In genomic region chr5:138490648-138491283, GRCh38 we compare ENCODE assay signal across 14 cellular contexts. TPM values are rescaled to one million over a fixed set of nuclear protein-coding genes. Genes with fewer than 3 reads are reported as not detected.
A peak's percentile ranks its signal among the peaks of the same experiment; 100 is the strongest.
DNase-seq lines count a peak whose midpoint lies in the region; ATAC-seq, FAIRE-seq and TF ChIP-seq lines count a peak whose summit lies in the region.
"Had no signal": no experiment of that assay in that cellular context is flagged by ENCODE, and none has a peak within 500 bp of the region (broad histone marks: within the 10 kb centered on the region; RNA-seq: fewer than 3 reads in every experiment).

No MANE protein-coding gene starts in this region.

- peak overlapping the region in 2 of 9 donors; percentile 8 to 25 for H3K27ac Mint-ChIP-seq in naive thymus-derived CD4-positive, alpha-beta T cell

- H3K4me2 ChIP-seq in K562 (ENCODE audit: insufficient read depth, low read length) (peak overlapping the region; percentile 89), hepatocyte (no peak overlapping the region)

- TF ChIP-seq POLR2A in K562 (conservative IDR thresholded peaks at IDR 0.05) = no peak
- no peak for TF ChIP-seq POLR2A in stomach (IDR thresholded peaks at IDR 0.05)

- peak overlapping the region; percentile 20 to 74 (median 59) for H3K4me3 Mint-ChIP-seq in naive thymus-derived CD4-positive, alpha-beta T cell

- H3K9me3 ChIP-seq in K562 (replicated peaks; ENCODE audit: control insufficient read depth, insufficient read depth, low read depth, low read length) (no peaks in the 10 kb centered on the region), stomach (no peaks in the 10 kb centered on the region), hepatocyte (ENCODE audit: low read depth) (no peaks in the 10 kb centered on the region)
- H3K9me3 ChIP-seq in naive thymus-derived CD4-positive, alpha-beta T cell (ENCODE audit: control insufficient read depth in 2 of 3, low read length in 3 of 3) = no peaks in the 10 kb centered on the region
- H3K9me3 ChIP-seq: heart right ventricle had no signal

- no peak for TF ChIP-seq RAD21 in K562 (CRISPR knock-in tag; conservative IDR thresholded peaks at IDR 0.05 in 1 of 2, IDR thresholded peaks at IDR 0.05 in 1 of 2)

- POLR2A ChIA-PET in K562 (lab: Yijun Ruan, JAX) = interaction anchor here (0.6 to 2.3 kb wide), 5 partner anchors 17 to 80 kb away, joined by 3 to 10 read pairs (median 5); partner anchors contain the start of gene EGR1
- POLR2A ChIA-PET in naive thymus-derived CD4-positive, alpha-beta T cell (lab: Charles Lee) = interaction anchor here (0.6 to 2.4 kb wide), 3 partner anchors 25 to 1360 kb away, joined by 3 to 15 read pairs (median 4); partner anchors contain the start of gene EGR1

- TF ChIP-seq EP300 in K562 (IDR thresholded peaks at IDR 0.05; ENCODE audit: low read length) (no peak), stomach (IDR thresholded peaks at IDR 0.05) (no peak)

- peaks cover 6% of the 10 kb centered on the region; the same call in 2 of the 3 replicates for H3K79me2 ChIP-seq in K562 (ENCODE audit: control insufficient read depth, insufficient read depth, low read length)
- H3K79me2 ChIP-seq in hepatocyte = no peaks in the 10 kb centered on the region

- H3K4me3 ChIP-seq in K562 (peak overlapping the region; percentile 49; the same call in 1 of the 2 replicates), stomach (no peak overlapping the region), hepatocyte (no peak overlapping the region)
- no peak overlapping the region for H3K4me3 ChIP-seq in naive thymus-derived CD4-positive, alpha-beta T cell (ENCODE audit: low read length)

- H2AFZ ChIP-seq in K562 (ENCODE audit: low read depth, low read length) (no peak overlapping the region), hepatocyte (no peak overlapping the region)

- DNase-seq in Ammon's horn (ENCODE audit: low spot score) (peak; percentile 41), Daoy (ENCODE audit: low read depth) (peak; percentile 9), K562 (ENCODE audit: extremely low read depth in 1 of 4, low spot score in 3 of 4) (peak; percentile 32 to 52 (median 44)), stomach (no peak), hepatocyte (ENCODE audit: low spot score) (no peak), COLO829 (ENCODE audit: low spot score) (no peak)
- DNase-seq in naive thymus-derived CD4-positive, alpha-beta T cell = no peak
- no peak for DNase-seq in activated naive CD4-positive, alpha-beta T cell treated with anti-CD3 and anti-CD28 coated beads, Interleukin-2, amount 50 U/mL, for 16 hours
- DNase-seq: activated CD4-positive, alpha-beta T cell treated with anti-CD3 and anti-CD28 coated beads for 1 hour; H7; heart right ventricle; mesendoderm; Right ventricle myocardium superior had no signal

- H3K36me3 Mint-ChIP-seq in naive thymus-derived CD4-positive, alpha-beta T cell = no peaks in the 10 kb centered on the region

- peaks cover 8 to 21% (median 13%) of the 10 kb centered on the region in 7 donors for H3K4me1 Mint-ChIP-seq in naive thymus-derived CD4-positive, alpha-beta T cell

- H3K9me3 Mint-ChIP-seq in naive thymus-derived CD4-positive, alpha-beta T cell = no peaks in the 10 kb centered on the region

- 33% methylated on average over 12 of the region's 12 CpGs for WGBS in K562 (ENCODE audit: insufficient coverage, low coverage, missing lambda C conversion rate)
- 84 to 90% (median 89%) methylated on average over 12 of the region's 12 CpGs for WGBS in stomach, 5 donors
- 86% methylated on average over 12 of the region's 12 CpGs for WGBS in hepatocyte (ENCODE audit: low lambda C conversion rate, missing lambda C conversion rate)

- peak overlapping the region; percentile 87 to 97 for H3K9ac ChIP-seq in K562 (ENCODE audit: insufficient read depth in 1 of 2, low read depth in 2 of 2, low read length in 2 of 2)

- H3K36me3 ChIP-seq in K562 (ENCODE audit: control insufficient read depth, insufficient read depth, low read length) (no peaks in the 10 kb centered on the region), stomach (no peaks in the 10 kb centered on the region), hepatocyte (replicated peaks; ENCODE audit: insufficient read depth, low read depth) (no peaks in the 10 kb centered on the region)
- H3K36me3 ChIP-seq in naive thymus-derived CD4-positive, alpha-beta T cell (ENCODE audit: control insufficient read depth in 2 of 3, insufficient read depth in 3 of 3, low read length in 3 of 3) = no peaks in the 10 kb centered on the region
- H3K36me3 ChIP-seq: heart right ventricle had no signal

- peaks cover 0 to 41% (median 5%) of the 10 kb centered on the region in 5 donors for H3K27me3 Mint-ChIP-seq in naive thymus-derived CD4-positive, alpha-beta T cell

- H3K9me1 ChIP-seq in K562 (ENCODE audit: control insufficient read depth, insufficient read depth, low read length) = no peaks in the 10 kb centered on the region

- peak; percentile 32 for FAIRE-seq in K562 (lab: Jason Lieb, UNC)

- no peaks in the 10 kb centered on the region for H3K9me2 ChIP-seq in hepatocyte (replicated peaks; ENCODE audit: insufficient read depth)

- TF ChIP-seq CTCF in K562 (IDR thresholded peaks at IDR 0.05 in 2 of 3, conservative IDR thresholded peaks at IDR 0.05 in 1 of 3; ENCODE audit: insufficient read depth in 2 of 3, low read depth in 1 of 3, low read length in 3 of 3) = no peak
- TF ChIP-seq CTCF in stomach (IDR thresholded peaks at IDR 0.05) = no peak
- TF ChIP-seq CTCF in hepatocyte (IDR thresholded peaks at IDR 0.05; ENCODE audit: poor library complexity) = no peak

- ATAC-seq in K562 = no peak
- ATAC-seq in naive thymus-derived CD4-positive, alpha-beta T cell = no peak

- H3K27ac ChIP-seq in K562 (ENCODE audit: extremely low read depth, low read depth, low read length) = no peak overlapping the region; the same call in 2 of the 3 replicates
- no peak overlapping the region for H3K27ac ChIP-seq in naive thymus-derived CD4-positive, alpha-beta T cell (ENCODE audit: low read depth, low read length)
- no peak overlapping the region for H3K27ac ChIP-seq in stomach
- H3K27ac ChIP-seq in hepatocyte = no peak overlapping the region
- H3K27ac ChIP-seq: KMS-11 had no signal

- BruUV-seq in K562 (replicated peaks; lab: Mats Ljungman, UMichigan) = no TSS peak

- in situ Hi-C loops in K562 (cut with MboI) = no loop called here

- H3K4me1 ChIP-seq in K562 (replicated peaks in 1 of 2; ENCODE audit: control insufficient read depth in 2 of 2, insufficient read depth in 2 of 2, low read length in 2 of 2) (peaks cover 51 to 54% of the 10 kb centered on the region in 2 experiments), stomach (peaks cover 25 to 44% (median 38%) of the 10 kb centered on the region in 4 donors), hepatocyte (ENCODE audit: insufficient read depth) (peaks cover 32% of the 10 kb centered on the region)
- H3K4me1 ChIP-seq in naive thymus-derived CD4-positive, alpha-beta T cell (ENCODE audit: control insufficient read depth in 2 of 2, insufficient read depth in 2 of 2, low read length in 2 of 2) = peaks cover 13 to 14% of the 10 kb centered on the region in 2 donors

- H4K20me1 ChIP-seq in K562 (replicated peaks; ENCODE audit: control insufficient read depth, insufficient read depth, low read length) (no peaks in the 10 kb centered on the region), hepatocyte (ENCODE audit: insufficient read depth, poor library complexity, severe bottlenecking) (no peaks in the 10 kb centered on the region)

- CTCF ChIA-PET in K562 (lab: Yijun Ruan, JAX; ENCODE audit: low intra/inter-chr PET ratio) = no interaction called here
- CTCF ChIA-PET in naive thymus-derived CD4-positive, alpha-beta T cell (lab: Charles Lee) = no interaction called here

- no peaks in the 10 kb centered on the region for H3K27me3 ChIP-seq in K562 (ENCODE audit: control insufficient read depth in 2 of 2, insufficient read depth in 2 of 2, low read length in 2 of 2)
- H3K27me3 ChIP-seq in naive thymus-derived CD4-positive, alpha-beta T cell (ENCODE audit: control insufficient read depth in 2 of 2, insufficient read depth in 2 of 2, low read length in 2 of 2) = peaks cover 0 to 6% of the 10 kb centered on the region in 2 donors
- peaks cover 0 to 25% (median 7%) of the 10 kb centered on the region in 3 donors for H3K27me3 ChIP-seq in stomach
- no peaks in the 10 kb centered on the region for H3K27me3 ChIP-seq in hepatocyte

- intact Hi-C loops in K562 (cut with micrococcal nuclease) = no loop called here
- intact Hi-C loops in naive thymus-derived CD4-positive, alpha-beta T cell (cut with micrococcal nuclease) = no loop called here
- intact Hi-C loops in stomach (cut with DNase I; ENCODE audit: low total_unique reads) = no loop called here

RNA-seq across cellular contexts. Expression of gene EGR1, which starts 25.5 kb away (rescaled TPM):
- total RNA-seq in Daoy (2014; rRNA removed; shearing (Covaris generic)) = 9.7 and 11.5 TPM in 2 replicates
- total RNA-seq in K562 (2011; cell fraction: chromatin; rRNA removed; ENCODE audit: low replicate concordance) = 105 and 112 TPM in 2 replicates
- total RNA-seq in K562 (2011; cell fraction: nucleolus; rRNA removed) = 51.7 and 57.5 TPM in 2 replicates
- total RNA-seq in K562 (2011; cell fraction: nucleoplasm; rRNA removed) = 70.1 and 77.6 TPM in 2 replicates
- total RNA-seq in K562 (2014; rRNA removed) (10.1 and 32.7 TPM in 2 replicates), K562 (2014; rRNA removed; fragmentation: Illumina TruSeq; extraction: Trizol) (12.0 and 19.7 TPM in 2 replicates), K562 (2015; rRNA removed; fragmentation: Illumina TruSeq; extraction: Trizol) (1.3 and 1.7 TPM in 2 replicates), K562 (2021) (77.0 and 135 TPM in 2 replicates), stomach (10 to 100 TPM in 4 of 5 donors, 1 to 10 TPM in 1; 7.7 to 83.9 (median 48.1) TPM), hepatocyte (64.2 and 95.4 TPM in 2 replicates)
- polyA plus RNA-seq in K562 (2011; rRNA removed) (9.0 and 12.2 TPM in 2 replicates), K562 (2014; fragmentation: Illumina TruSeq; extraction: Trizol) (78.6 and 132 TPM in 2 replicates), K562 (2014; fragmentation: Nextera tagmentation; extraction: Ambion mirVana) (10 to 100 TPM; 21.5 to 43.6 TPM), K562 (2014; rRNA removed) (54.7 and 102 TPM in 2 replicates), stomach (10 to 100 TPM; 17.0 to 45.4 (median 30.2) TPM), hepatocyte (336 and 434 TPM in 2 replicates)
- polyA plus RNA-seq in K562 (2011; cell fraction: cytosol; rRNA removed) = 10.0 and 22.8 TPM in 2 replicates
- polyA plus RNA-seq in K562 (2011; cell fraction: nucleus; rRNA removed) = 25.0 and 99.0 TPM in 2 replicates
- polyA plus RNA-seq in K562 (2012) = 195 and 197 TPM in 2 replicates
- 8.4 and 15.0 TPM in 2 replicates for polyA minus RNA-seq in K562 (2011; rRNA and poly(A)+ RNA removed)
- 36.2 and 53.5 TPM in 2 replicates for polyA minus RNA-seq in K562 (2011; cell fraction: cytosol; rRNA and poly(A)+ RNA removed)
- polyA minus RNA-seq in K562 (2011; cell fraction: nucleus; rRNA and poly(A)+ RNA removed) = 13.7 and 30.8 TPM in 2 replicates
- total RNA-seq in naive thymus-derived CD4-positive, alpha-beta T cell = 10 to 100 TPM in 3 of 5 experiments, under 1 TPM in 2; 0.57 to 68.6 (median 12.8) TPM
- polyA plus RNA-seq in naive thymus-derived CD4-positive, alpha-beta T cell = under 1 TPM in 1 of 2 donors, not detected in 1; 0.14 TPM

RNA-seq across cellular contexts. Expression of gene REEP2, which starts 51.9 kb away (rescaled TPM):
- 3.4 and 12.3 TPM in 2 replicates for total RNA-seq in Daoy (2014; rRNA removed; shearing (Covaris generic))
- 0.30 and 2.6 TPM in 2 replicates for total RNA-seq in K562 (2011; cell fraction: chromatin; rRNA removed; ENCODE audit: low replicate concordance)
- 0.67 and 0.92 TPM in 2 replicates for total RNA-seq in K562 (2011; cell fraction: nucleolus; rRNA removed)
- total RNA-seq in K562 (2011; cell fraction: nucleoplasm; rRNA removed) = 0.76 and 1.8 TPM in 2 replicates
- total RNA-seq in K562 (2014; rRNA removed) = 0.09 and 0.49 TPM in 2 replicates
- 0.11 TPM in 1 of 2 replicates, not detected in the other for total RNA-seq in K562 (2014; rRNA removed; fragmentation: Illumina TruSeq; extraction: Trizol)
- total RNA-seq in K562 (2015; rRNA removed; fragmentation: Illumina TruSeq; extraction: Trizol) = 0.26 and 0.29 TPM in 2 replicates
- total RNA-seq in K562 (2021) = 0.44 and 0.63 TPM in 2 replicates
- polyA plus RNA-seq in K562 (2011; rRNA removed) = 0.69 and 1.1 TPM in 2 replicates
- 1.3 and 1.6 TPM in 2 replicates for polyA plus RNA-seq in K562 (2011; cell fraction: cytosol; rRNA removed)
- polyA plus RNA-seq in K562 (2011; cell fraction: nucleus; rRNA removed) = 2.2 and 3.1 TPM in 2 replicates
- polyA plus RNA-seq in K562 (2012) = 0.42 TPM in 2 replicates
- 0.13 and 0.54 TPM in 2 replicates for polyA plus RNA-seq in K562 (2014; fragmentation: Illumina TruSeq; extraction: Trizol)
- under 1 TPM in 1 of 2 experiments, not detected in 1; 0.03 TPM for polyA plus RNA-seq in K562 (2014; fragmentation: Nextera tagmentation; extraction: Ambion mirVana)
- 0.05 and 0.32 TPM in 2 replicates for polyA plus RNA-seq in K562 (2014; rRNA removed)
- 0.99 and 2.2 TPM in 2 replicates for polyA minus RNA-seq in K562 (2011; rRNA and poly(A)+ RNA removed)
- polyA minus RNA-seq in K562 (2011; cell fraction: cytosol; rRNA and poly(A)+ RNA removed) = 0.95 TPM in 1 of 2 replicates, not detected in the other
- polyA minus RNA-seq in K562 (2011; cell fraction: nucleus; rRNA and poly(A)+ RNA removed) = 0.11 and 0.67 TPM in 2 replicates
- total RNA-seq in naive thymus-derived CD4-positive, alpha-beta T cell = 1 to 10 TPM in 1 of 5 experiments, under 1 TPM in 1, not detected in 3; 0.94 to 1.2 TPM
- polyA plus RNA-seq in naive thymus-derived CD4-positive, alpha-beta T cell = not detected
- 10 to 100 TPM in 1 of 5 donors, 1 to 10 TPM in 2, not detected in 2; 4.5 to 73.3 (median 7.7) TPM for total RNA-seq in stomach
- polyA plus RNA-seq in stomach = 1 to 10 TPM; 2.1 to 5.8 (median 3.1) TPM
- 0.67 and 3.2 TPM in 2 replicates for total RNA-seq in hepatocyte
- 0.66 and 1.9 TPM in 2 replicates for polyA plus RNA-seq in hepatocyte

RNA-seq across cellular contexts. Expression of gene ETF1, which starts 52.3 kb away (rescaled TPM):
- total RNA-seq in Daoy (2014; rRNA removed; shearing (Covaris generic)) = 208 and 227 TPM in 2 replicates
- total RNA-seq in K562 (2011; cell fraction: chromatin; rRNA removed; ENCODE audit: low replicate concordance) = 43.7 and 83.9 TPM in 2 replicates
- total RNA-seq in K562 (2011; cell fraction: nucleolus; rRNA removed) = 26.2 and 27.1 TPM in 2 replicates
- 53.3 and 65.5 TPM in 2 replicates for total RNA-seq in K562 (2011; cell fraction: nucleoplasm; rRNA removed)
- total RNA-seq in K562 (2014; rRNA removed) (149 and 157 TPM in 2 replicates), K562 (2014; rRNA removed; fragmentation: Illumina TruSeq; extraction: Trizol) (190 and 225 TPM in 2 replicates), K562 (2015; rRNA removed; fragmentation: Illumina TruSeq; extraction: Trizol) (146 and 159 TPM in 2 replicates), K562 (2021) (189 and 209 TPM in 2 replicates), stomach (100 to 1,000 TPM in 1 of 5 donors, 10 to 100 TPM in 3, 1 to 10 TPM in 1; 9.0 to 119 (median 53.3) TPM), hepatocyte (90.5 and 93.3 TPM in 2 replicates)
- polyA plus RNA-seq in K562 (2011; rRNA removed) (113 and 179 TPM in 2 replicates), K562 (2014; fragmentation: Illumina TruSeq; extraction: Trizol) (162 and 198 TPM in 2 replicates), K562 (2014; fragmentation: Nextera tagmentation; extraction: Ambion mirVana) (10 to 100 TPM; 53.7 to 57.3 TPM), K562 (2014; rRNA removed) (137 and 164 TPM in 2 replicates), stomach (10 to 100 TPM; 35.7 to 66.3 (median 48.7) TPM), hepatocyte (35.3 and 42.6 TPM in 2 replicates)
- polyA plus RNA-seq in K562 (2011; cell fraction: cytosol; rRNA removed) = 43.2 and 61.7 TPM in 2 replicates
- 33.0 and 41.2 TPM in 2 replicates for polyA plus RNA-seq in K562 (2011; cell fraction: nucleus; rRNA removed)
- polyA plus RNA-seq in K562 (2012) = 93.8 and 122 TPM in 2 replicates
- 249 and 254 TPM in 2 replicates for polyA minus RNA-seq in K562 (2011; rRNA and poly(A)+ RNA removed)
- 67.7 and 94.2 TPM in 2 replicates for polyA minus RNA-seq in K562 (2011; cell fraction: cytosol; rRNA and poly(A)+ RNA removed)
- 25.3 and 40.0 TPM in 2 replicates for polyA minus RNA-seq in K562 (2011; cell fraction: nucleus; rRNA and poly(A)+ RNA removed)
- total RNA-seq in naive thymus-derived CD4-positive, alpha-beta T cell = 100 to 1,000 TPM in 2 of 5 experiments, 10 to 100 TPM in 3; 40.6 to 137 (median 84.1) TPM
- 10 to 100 TPM; 19.0 to 21.8 TPM for polyA plus RNA-seq in naive thymus-derived CD4-positive, alpha-beta T cell

Comparison
In these comparisons a context has a peak if more than half of its experiments do, and no peak if none do; other contexts are left out.
1. DNase-seq: peak in Ammon's horn (single experiment), Daoy (single experiment) and K562 (4 of 4); none in naive thymus-derived CD4-positive, alpha-beta T cell (0 of 9), stomach (single experiment), activated naive CD4-positive, alpha-beta T cell treated with anti-CD3 and anti-CD28 coated beads, Interleukin-2, amount 50 U/mL, for 16 hours (single experiment), hepatocyte (single experiment) and COLO829 (single experiment).